ENCODE assay signal across 15 cellular contexts in genomic region chr11:24234822-24235508, GRCh38.
A peak's percentile ranks its signal among the peaks of the same experiment; 100 is the strongest.
DNase-seq lines count a peak whose midpoint lies in the region; ATAC-seq and TF ChIP-seq lines count a peak whose summit lies in the region.
"Had no signal": no experiment of that assay in that cellular context is flagged by ENCODE, and none has a peak within 500 bp of the region (broad histone marks: within the 10 kb centered on the region; RNA-seq: fewer than 3 reads in every experiment).

No MANE protein-coding gene starts in this region.

- H3K9me3 ChIP-seq in colonic mucosa (no peaks in the 10 kb centered on the region), left ventricle myocardium inferior (replicated peaks) (no peaks in the 10 kb centered on the region)
- H3K9me3 ChIP-seq: right atrium auricular region had no signal

- H3K9me3 Mint-ChIP-seq in GM23338 = no peaks in the 10 kb centered on the region; the same call in 2 of the 3 replicates

- H3K79me2 ChIP-seq in GM23338 (replicated peaks; ENCODE audit: insufficient read depth) = no peaks in the 10 kb centered on the region

- no peak overlapping the region for H3K9ac ChIP-seq in colonic mucosa (ENCODE audit: low read depth in 2 of 2, low read length in 2 of 2)

- H3F3A ChIP-seq in GM23338 (replicated peaks; ENCODE audit: low read depth) = no peaks in the 10 kb centered on the region

- H4K20me1 ChIP-seq in GM23338 (replicated peaks; ENCODE audit: insufficient read depth) = no peaks in the 10 kb centered on the region

- TF ChIP-seq CTCF in GM23338 (conservative IDR thresholded peaks at IDR 0.05; ENCODE audit: low read depth in 2 of 2) (peak in 1 of 2 experiments; percentile 22; a peak in 1 of 4 replicates), colonic mucosa (IDR thresholded peaks at IDR 0.05) (no peak), left ventricle myocardium inferior (IDR thresholded peaks at IDR 0.05; ENCODE audit: borderline replicate concordance) (no peak), dorsolateral prefrontal cortex (IDR thresholded peaks at IDR 0.05 in 54 of 56, conservative IDR thresholded peaks at IDR 0.05 in 2 of 56; ENCODE audit: low read depth in 1 of 56, partially characterized antibody in 56 of 56) (no peak)

- H3K27ac Mint-ChIP-seq in GM23338 = no peak overlapping the region

- H3K4me3 ChIP-seq in GM23338 (no peak overlapping the region), colonic mucosa (no peak overlapping the region), left ventricle myocardium inferior (no peak overlapping the region), dorsolateral prefrontal cortex (no peak overlapping the region)
- H3K4me3 ChIP-seq: right atrium auricular region, SK-N-MC had no signal

- ATAC-seq in GM23338 = no peak; the same call in 2 of the 3 replicates
- ATAC-seq in HG03469 (IDR thresholded peaks at IDR 0.05; ENCODE audit: unreplicated experiment) = no peak

- no peak overlapping the region for H3K4me2 ChIP-seq in GM23338

- no peak overlapping the region for H3K4me3 Mint-ChIP-seq in GM23338

- no peak overlapping the region for H3K27ac ChIP-seq in GM23338 (ENCODE audit: low read depth)
- no peak overlapping the region for H3K27ac ChIP-seq in colonic mucosa
- H3K27ac ChIP-seq in left ventricle myocardium inferior (replicated peaks) = no peak overlapping the region
- no peak overlapping the region for H3K27ac ChIP-seq in dorsolateral prefrontal cortex
- H3K27ac ChIP-seq: right atrium auricular region, SK-N-MC had no signal

- H3K9me2 ChIP-seq in GM23338 (ENCODE audit: insufficient read depth) = no peaks in the 10 kb centered on the region

- DNase-seq in GM23338 (ENCODE audit: low spot score) = peak; percentile 21
- peak; percentile 82 for DNase-seq in NCI-H226
- peak; percentile 20 for DNase-seq in colonic mucosa
- DNase-seq in mesenteric fat pad (ENCODE audit: low spot score) = peak; percentile 49
- DNase-seq in left ventricle myocardium inferior = no peak
- no peak for DNase-seq in dorsolateral prefrontal cortex
- no peak for DNase-seq in SHP77 (lab: John Stamatoyannopoulos, UW)
- DNase-seq: activated CD4-positive, alpha-beta T cell treated with anti-CD3 and anti-CD28 coated beads for 4 hours; activated effector memory CD4-positive, alpha-beta T cell treated with anti-CD3 and anti-CD28 coated beads, Interleukin-2, amount 50 U/mL, for 16 hours; hippocampal formation; NCI-H524; substantia nigra had no signal

- no peak overlapping the region for H2AFZ ChIP-seq in GM23338

- H3K27me3 Mint-ChIP-seq in GM23338 (ENCODE audit: insufficient read depth, low read depth, poor library complexity) = no peaks in the 10 kb centered on the region

- no peaks in the 10 kb centered on the region for H3K36me3 Mint-ChIP-seq in GM23338 (ENCODE audit: low read depth)

- H3K4me1 Mint-ChIP-seq in GM23338 = no peaks in the 10 kb centered on the region

- intact Hi-C loops in colonic mucosa (cut with DNase I) = no loop called here
- intact Hi-C loops in left ventricle myocardium inferior (cut with micrococcal nuclease) = no loop called here
- intact Hi-C loops in dorsolateral prefrontal cortex (cut with DNase I) = no loop called here

- H3K36me3 ChIP-seq in GM23338 (ENCODE audit: insufficient read depth) = no peaks in the 10 kb centered on the region
- no peaks in the 10 kb centered on the region for H3K36me3 ChIP-seq in colonic mucosa
- H3K36me3 ChIP-seq in left ventricle myocardium inferior = no peaks in the 10 kb centered on the region
- H3K36me3 ChIP-seq: right atrium auricular region had no signal

- H3K27me3 ChIP-seq in GM23338 (ENCODE audit: insufficient read depth) (no peaks in the 10 kb centered on the region), colonic mucosa (no peaks in the 10 kb centered on the region), left ventricle myocardium inferior (ENCODE audit: low read depth) (no peaks in the 10 kb centered on the region), dorsolateral prefrontal cortex (no peaks in the 10 kb centered on the region)
- H3K27me3 ChIP-seq: right atrium auricular region had no signal

- H3K4me1 ChIP-seq in GM23338 (ENCODE audit: insufficient read depth) (no peaks in the 10 kb centered on the region), colonic mucosa (no peaks in the 10 kb centered on the region), left ventricle myocardium inferior (no peaks in the 10 kb centered on the region)
- H3K4me1 ChIP-seq: right atrium auricular region had no signal

TF ChIP-seq in GM23338, 12 proteins besides CTCF, POLR2A, EP300 and RAD21:
- no peak for TF ChIP-seq ZNF114 (CRISPR knock-in tag; IDR thresholded peaks at IDR 0.05)
- TF ChIP-seq STAT1 (IDR thresholded peaks at IDR 0.05; ENCODE audit: unreplicated experiment) = no peak

Comparison
In these comparisons a context has a peak if more than half of its experiments do, and no peak if none do; other contexts are left out.
1. DNase-seq: peak in GM23338 (single experiment), NCI-H226 (single experiment), colonic mucosa (single experiment) and mesenteric fat pad (single experiment); none in left ventricle myocardium inferior (single experiment), dorsolateral prefrontal cortex (0 of 10) and SHP77 (0 of 2).